In the genomic region with DNA sequence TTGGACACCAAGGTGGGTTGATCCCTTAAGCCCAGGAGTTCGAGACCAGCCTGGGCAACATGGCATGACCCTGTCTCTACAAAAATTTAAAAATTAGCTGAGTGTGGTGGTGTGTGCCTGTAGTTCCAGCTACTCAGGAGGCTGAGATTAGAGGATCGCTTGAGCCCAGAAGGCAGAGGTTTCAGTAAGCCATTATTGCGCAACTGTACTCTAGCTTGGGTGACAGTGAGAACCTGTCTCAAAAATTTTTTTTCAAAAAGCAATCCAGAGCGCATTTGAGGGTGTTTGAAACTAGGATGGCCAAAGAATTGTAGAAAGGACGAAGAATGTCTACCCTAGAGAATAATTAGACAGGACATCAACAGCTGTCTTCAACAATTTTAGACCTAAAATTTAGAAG, we compare ENCODE assay signal across 24 cellular contexts.
"Had no signal": no experiment of that assay in that cellular context is flagged by ENCODE, and none has a peak within 500 bp of the region (broad histone marks: within the 10 kb centered on the region; RNA-seq: fewer than 3 reads in every experiment).

No MANE protein-coding gene starts in this region.

- H3K4me3 ChIP-seq: lower lobe of right lung, pancreas, prostate gland, sigmoid colon, spleen, tibial nerve, uterus had no signal

- H3K27ac ChIP-seq: lower lobe of right lung, pancreas, prostate gland, sigmoid colon, spleen, tibial nerve, uterus had no signal

- ATAC-seq: left cardiac atrium; left lobe of liver; lower lobe of right lung; naive thymus-derived CD8-positive, alpha-beta T cell; pancreas; right cardiac atrium; stimulated activated effector memory CD8-positive, alpha-beta T cell treated with anti-CD3 and anti-CD28 coated beads, Interleukin-12 subunit alpha, Interleukin-12 subunit beta, amount 100 ng/mL, for 72 hours; stimulated activated naive CD8-positive, alpha-beta T cell treated with anti-CD3 and anti-CD28 coated beads, Interleukin-15, amount 100 ng/mL, for 72 hours had no signal

- H3K9me3 ChIP-seq: lower lobe of right lung, pancreas, prostate gland, sigmoid colon, tibial nerve, uterus had no signal

- DNase-seq: hippocampal formation; kidney glomerular epithelial cell; left cardiac atrium; lower lobe of right lung; mammary epithelial cell; mesenchymal stem cell; naive thymus-derived CD8-positive, alpha-beta T cell; nucleus accumbens; pancreas; posterior cingulate gyrus; retina; right cardiac atrium; sigmoid colon; small intestine; spleen; stimulated activated CD4-positive, alpha-beta T cell treated with anti-CD3 and anti-CD28 coated beads, Interleukin-4, amount 100 ng/mL, for 24 hours; stimulated activated naive CD4-positive, alpha-beta T cell treated with Interleukin-2 at 50 U/mL for 16 hours; stimulated activated naive CD8-positive, alpha-beta T cell treated with anti-CD3 and anti-CD28 coated beads, Interleukin-15, amount 100 ng/mL, for 72 hours; uterus had no signal

- H3K36me3 ChIP-seq: lower lobe of right lung, pancreas, prostate gland, sigmoid colon, spleen, tibial nerve, uterus had no signal

- FAIRE-seq: keratinocyte, pancreas, small intestine had no signal

- H3K4me1 ChIP-seq: lower lobe of right lung, pancreas, prostate gland, sigmoid colon, spleen, tibial nerve, uterus had no signal

- H3K27me3 ChIP-seq: pancreas, sigmoid colon, spleen, tibial nerve, uterus had no signal
